ENCODE assay signal across 8 cellular contexts in genomic region chr18:11850821-11851155, GRCh38. TPM values are rescaled to one million over a fixed set of nuclear protein-coding genes. Genes with fewer than 3 reads are reported as not detected.
DNase-seq lines count a peak whose midpoint lies in the region; ATAC-seq and TF ChIP-seq lines count a peak whose summit lies in the region.

No MANE protein-coding gene starts in this region.

- ATAC-seq in GM19023 (IDR thresholded peaks at IDR 0.05; ENCODE audit: unreplicated experiment): peak; percentile 31
- ATAC-seq in HG03280 (IDR thresholded peaks at IDR 0.05; ENCODE audit: unreplicated experiment): peak; percentile 33

- peak overlapping the region; percentile 66 for H2AFZ ChIP-seq in SK-N-SH (ENCODE audit: low read depth)
- peak overlapping the region; percentile 21 for H2AFZ ChIP-seq in fibroblast of lung (ENCODE audit: low read length)
- H2AFZ ChIP-seq in neuron (ENCODE audit: low read depth, low read length): peak overlapping the region; percentile 64

- TF ChIP-seq EP300 in SK-N-SH (IDR thresholded peaks at IDR 0.05; ENCODE audit: borderline replicate concordance in 1 of 2, low read depth in 1 of 2, low read length in 1 of 2): no peak

- H3K9ac ChIP-seq in SK-N-SH: peak overlapping the region; percentile 97; the same call in 1 of the 2 replicates
- peak overlapping the region; percentile 97 for H3K9ac ChIP-seq in fibroblast of lung (ENCODE audit: insufficient read depth, low read length)

- peaks cover 34% of the 10 kb centered on the region for H3K79me2 ChIP-seq in SK-N-SH (ENCODE audit: insufficient read depth)
- H3K79me2 ChIP-seq in fibroblast of lung (ENCODE audit: control insufficient read depth, insufficient read depth, low read length): peaks cover 22% of the 10 kb centered on the region

- CTCF ChIA-PET in SK-N-SH (lab: Yijun Ruan, JAX): interaction anchor here (1.2 kb wide), 1 partner anchor 87 kb away, joined by 3 read pairs; no protein-coding TSS in a partner anchor

- TF ChIP-seq RAD21 in SK-N-SH (IDR thresholded peaks at IDR 0.05; ENCODE audit: low read length): no peak

- peaks cover 9% of the 10 kb centered on the region for H3F3A ChIP-seq in SK-N-SH (replicated peaks; ENCODE audit: insufficient read depth)

- H3K9me3 ChIP-seq in SK-N-SH (no peaks in the 10 kb centered on the region), fibroblast of lung (ENCODE audit: control insufficient read depth, insufficient read depth, low read depth, low read length) (no peaks in the 10 kb centered on the region), neuron (ENCODE audit: low read length) (no peaks in the 10 kb centered on the region)

- H3K36me3 ChIP-seq in SK-N-SH (replicated peaks in 1 of 2; ENCODE audit: control insufficient read depth in 1 of 2, insufficient read depth in 2 of 2, low read length in 1 of 2): peaks cover 0 to 21% of the 10 kb centered on the region in 2 experiments
- H3K36me3 ChIP-seq in fibroblast of lung (ENCODE audit: control insufficient read depth, insufficient read depth, low read length): no peaks in the 10 kb centered on the region
- no peaks in the 10 kb centered on the region for H3K36me3 ChIP-seq in neuron (ENCODE audit: insufficient read depth, low read length)

- DNase-seq in AG09309 (ENCODE audit: low read depth): no peak
- peak; percentile 38 for DNase-seq in SK-N-SH
- DNase-seq in fibroblast of lung (ENCODE audit: low read depth in 2 of 2): peak in 1 of 2 donors; percentile 80
- no peak for DNase-seq in retina
- no peak for DNase-seq in epidermal melanocyte (ENCODE audit: insufficient read length, low spot score)

- H3K4me2 ChIP-seq in SK-N-SH: peak overlapping the region; percentile 87
- H3K4me2 ChIP-seq in fibroblast of lung (ENCODE audit: extremely low read depth, insufficient read depth, low read length): peak overlapping the region; percentile 92

- H3K27ac ChIP-seq in SK-N-SH (ENCODE audit: low read depth in 2 of 2, low read length in 1 of 2): peak overlapping the region; percentile 44 to 90
- peak overlapping the region; percentile 99 for H3K27ac ChIP-seq in fibroblast of lung (ENCODE audit: insufficient read depth, low read length)

- peaks cover 12% of the 10 kb centered on the region; the same call in 1 of the 2 replicates for H4K20me1 ChIP-seq in SK-N-SH (ENCODE audit: insufficient read depth)
- H4K20me1 ChIP-seq in fibroblast of lung (ENCODE audit: control insufficient read depth, extremely low read depth, insufficient read depth, low read length): no peaks in the 10 kb centered on the region

- TF ChIP-seq CTCF in AG09309 (IDR thresholded peaks at IDR 0.05; ENCODE audit: control insufficient read depth, insufficient read depth, low read depth, low read length, missing control alignments): no peak
- TF ChIP-seq CTCF in SK-N-SH (IDR thresholded peaks at IDR 0.05): no peak
- TF ChIP-seq CTCF in fibroblast of lung (conservative IDR thresholded peaks at IDR 0.05 in 1 of 2, IDR thresholded peaks at IDR 0.05 in 1 of 2; ENCODE audit: low read depth in 1 of 2, low read length in 2 of 2): no peak

- no peaks in the 10 kb centered on the region; the same call in 1 of the 2 replicates for H3K27me3 ChIP-seq in SK-N-SH (ENCODE audit: insufficient read depth)
- no peaks in the 10 kb centered on the region for H3K27me3 ChIP-seq in fibroblast of lung (ENCODE audit: control insufficient read depth, insufficient read depth, low read length)
- H3K27me3 ChIP-seq in neuron (ENCODE audit: insufficient read depth, low read length): no peaks in the 10 kb centered on the region

- under 1% methylated on average over 10 of the region's 10 CpGs for WGBS in SK-N-SH (ENCODE audit: low lambda C conversion rate)

- POLR2A ChIA-PET in SK-N-SH (lab: Yijun Ruan, JAX): no interaction called here

- no peaks in the 10 kb centered on the region for H3K9me2 ChIP-seq in SK-N-SH

- H3K4me1 ChIP-seq in SK-N-SH (ENCODE audit: control insufficient read depth in 1 of 2, insufficient read depth in 2 of 2, low read depth in 1 of 2, low read length in 1 of 2) (peaks cover 0 to 17% of the 10 kb centered on the region in 2 experiments; a peak in 2 of 4 replicates), fibroblast of lung (ENCODE audit: control insufficient read depth, extremely low read depth, insufficient read depth, low read length) (peaks cover 2% of the 10 kb centered on the region), neuron (ENCODE audit: insufficient read depth, low read length) (peaks cover 21% of the 10 kb centered on the region)

- H3K4me3 ChIP-seq in AG09309 (ENCODE audit: control insufficient read depth, low read depth, low read length): peak overlapping the region; percentile 73
- H3K4me3 ChIP-seq in SK-N-SH (ENCODE audit: low read depth in 2 of 2, low read length in 1 of 2): peak overlapping the region; percentile 95 to 100
- H3K4me3 ChIP-seq in fibroblast of lung (replicated peaks in 1 of 4; ENCODE audit: control extremely low read depth in 1 of 4, insufficient read depth in 1 of 4, low read depth in 3 of 4, low read length in 4 of 4): peak overlapping the region; percentile 88 to 100 (median 98)
- H3K4me3 ChIP-seq in neuron (ENCODE audit: low read length): peak overlapping the region; percentile 82

TF ChIP-seq in SK-N-SH, 30 proteins besides CTCF, POLR2A, EP300 and RAD21:
- TF ChIP-seq ELF1 (IDR thresholded peaks at IDR 0.05) (no peak), EZH2phosphoT487 (IDR thresholded peaks at IDR 0.05; ENCODE audit: borderline replicate concordance, low read depth) (no peak), ZBTB33 (IDR thresholded peaks at IDR 0.05; ENCODE audit: borderline replicate concordance, low read depth) (no peak), FOSL2 (IDR thresholded peaks at IDR 0.05; ENCODE audit: borderline replicate concordance, low read depth) (no peak), GATA2 (CRISPR knock-in tag; IDR thresholded peaks at IDR 0.05) (no peak), IRF3 (IDR thresholded peaks at IDR 0.05; ENCODE audit: low read depth, low read length) (no peak), TAF1 (IDR thresholded peaks at IDR 0.05; ENCODE audit: borderline replicate concordance, low read depth, low read length) (no peak), USF2 (IDR thresholded peaks at IDR 0.05; ENCODE audit: borderline replicate concordance, low read depth, low read length) (no peak)

RNA-seq across cellular contexts. Expression of gene CHMP1B, which starts 0.4 kb away (rescaled TPM):
- polyA plus RNA-seq in SK-N-SH (2012; rRNA removed) (45.1 and 52.4 TPM in 2 replicates), fibroblast of lung (26.3 and 26.5 TPM in 2 replicates)
- polyA plus RNA-seq in SK-N-SH (2012; cell fraction: cytosol; rRNA removed): 45.4 and 60.4 TPM in 2 replicates
- 46.7 and 51.7 TPM in 2 replicates for polyA plus RNA-seq in SK-N-SH (2012; cell fraction: nucleus; rRNA removed)
- 45.7 and 49.7 TPM in 2 replicates for total RNA-seq in fibroblast of lung
- 23.4 and 25.1 TPM in 2 replicates for polyA plus RNA-seq in fibroblast of lung (2012)
- polyA minus RNA-seq in fibroblast of lung (ENCODE audit: low replicate concordance): 14.8 and 17.4 TPM in 2 replicates

RNA-seq across cellular contexts. Expression of gene MPPE1, which starts 57.3 kb away (rescaled TPM):
- polyA plus RNA-seq in SK-N-SH (2012; rRNA removed) (13.2 and 16.7 TPM in 2 replicates), fibroblast of lung (16.5 and 23.3 TPM in 2 replicates)
- polyA plus RNA-seq in SK-N-SH (2012; cell fraction: cytosol; rRNA removed): 10.7 and 13.4 TPM in 2 replicates
- polyA plus RNA-seq in SK-N-SH (2012; cell fraction: nucleus; rRNA removed): 30.3 and 36.3 TPM in 2 replicates
- total RNA-seq in fibroblast of lung: 29.7 and 32.1 TPM in 2 replicates
- polyA plus RNA-seq in fibroblast of lung (2012): 15.1 and 19.0 TPM in 2 replicates
- 2.5 and 18.7 TPM in 2 replicates for polyA minus RNA-seq in fibroblast of lung (ENCODE audit: low replicate concordance)
